ENCODE assay signal across 18 cellular contexts in the genomic region with DNA sequence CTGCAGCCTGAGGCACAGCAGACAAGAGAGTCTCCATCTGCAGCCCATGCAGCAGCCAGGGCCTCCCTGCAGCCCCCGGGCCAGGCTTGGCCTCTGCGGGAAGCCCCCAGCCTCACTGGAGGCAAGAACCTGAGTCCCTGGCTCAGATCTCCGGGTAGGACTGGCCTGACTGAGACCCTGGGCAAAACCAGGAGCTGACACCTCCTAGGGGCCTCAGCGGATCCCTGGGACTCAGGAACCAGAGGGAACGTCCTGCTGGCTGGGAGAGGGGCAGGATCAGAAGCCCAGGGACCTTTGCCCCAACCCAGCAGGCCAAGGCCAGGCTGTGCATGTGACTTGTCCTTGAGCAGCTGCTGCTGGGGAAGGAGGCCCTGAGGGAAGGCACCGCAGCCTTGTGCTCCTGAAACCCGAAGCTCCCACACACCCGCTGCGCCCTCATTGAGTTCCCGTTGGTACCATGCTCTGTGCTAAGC. TPM values are rescaled to one million over a fixed set of nuclear protein-coding genes. Genes with fewer than 3 reads are reported as not detected.
"Had no signal": no experiment of that assay in that cellular context is flagged by ENCODE, and none has a peak within 500 bp of the region (broad histone marks: within the 10 kb centered on the region; RNA-seq: fewer than 3 reads in every experiment).

No MANE protein-coding gene starts in this region.

- DNase-seq: activated CD4-positive, alpha-beta memory T cell treated with anti-CD3 and anti-CD28 coated beads for 36 hours; activated CD4-positive, alpha-beta T cell treated with anti-CD3 and anti-CD28 coated beads for 36 hours; activated CD8-positive, alpha-beta memory T cell treated with anti-CD3 and anti-CD28 coated beads, Interleukin-2, amount 10 ng/mL, durations not matched to agents 7 days and 5 days; activated T-cell treated with anti-CD3 and anti-CD28 coated beads, Interleukin-2, amount 50 U/mL, for 24 hours; brain microvascular endothelial cell; effector memory CD4-positive, alpha-beta T cell; heart left ventricle; naive thymus-derived CD8-positive, alpha-beta T cell; stimulated activated naive CD8-positive, alpha-beta T cell treated with anti-CD3 and anti-CD28 coated beads, Interleukin-15, amount 100 ng/mL, for 72 hours; T-helper 17 cell had no signal

- H3K36me3 ChIP-seq: brain microvascular endothelial cell, heart left ventricle, thoracic aorta had no signal

- ATAC-seq: activated CD4-positive, alpha-beta T cell treated with anti-CD3 and anti-CD28 coated beads for 36 hours; activated CD8-positive, alpha-beta memory T cell treated with anti-CD3 and anti-CD28 coated beads, Interleukin-2, amount 10 ng/mL, durations not matched to agents 7 days and 5 days; heart left ventricle; left lobe of liver; naive thymus-derived CD8-positive, alpha-beta T cell; SK-N-SH treated with all-trans-retinoic acid at 6 μM for 48 hours; stimulated activated naive CD8-positive, alpha-beta T cell treated with anti-CD3 and anti-CD28 coated beads, Interleukin-15, amount 100 ng/mL, for 72 hours; T-helper 17 cell had no signal

- H3K4me3 ChIP-seq: heart left ventricle, mucosa of descending colon, thoracic aorta had no signal

- FAIRE-seq: frontal cortex, islet of Langerhans had no signal

- H3K9me3 ChIP-seq: heart left ventricle, mucosa of descending colon, thoracic aorta had no signal

- H3K27ac ChIP-seq: brain microvascular endothelial cell, epithelial cell of prostate, heart left ventricle, thoracic aorta had no signal

RNA-seq across cellular contexts. Expression of a gene that starts 1.7 kb away (rescaled TPM):
- total RNA-seq: frontal cortex, heart left ventricle, left lobe of liver, urinary bladder had no signal
- polyA plus RNA-seq: heart left ventricle had no signal

RNA-seq across cellular contexts. Expression of a gene that starts 14.8 kb away (rescaled TPM):
- total RNA-seq: frontal cortex; left lobe of liver; naive thymus-derived CD8-positive, alpha-beta T cell; T-helper 17 cell; thoracic aorta had no signal
- polyA plus RNA-seq: heart left ventricle; naive thymus-derived CD8-positive, alpha-beta T cell had no signal

RNA-seq across cellular contexts. Expression of a gene that starts 17.1 kb away (rescaled TPM):
- total RNA-seq: activated CD4-positive, alpha-beta memory T cell treated with anti-CD3 and anti-CD28 coated beads for 36 hours; activated CD4-positive, alpha-beta T cell treated with anti-CD3 and anti-CD28 coated beads for 36 hours; activated CD8-positive, alpha-beta memory T cell treated with anti-CD3 and anti-CD28 coated beads, Interleukin-2, amount 10 ng/mL, durations not matched to agents 7 days and 5 days; frontal cortex; heart left ventricle; left lobe of liver; mucosa of descending colon; naive thymus-derived CD8-positive, alpha-beta T cell; T-helper 17 cell; thoracic aorta; urinary bladder had no signal
- polyA plus RNA-seq: heart left ventricle; naive thymus-derived CD8-positive, alpha-beta T cell; urinary bladder had no signal

RNA-seq across cellular contexts. Expression of a gene that starts 28.0 kb away (rescaled TPM):
- total RNA-seq: activated CD4-positive, alpha-beta memory T cell treated with anti-CD3 and anti-CD28 coated beads for 36 hours; activated CD4-positive, alpha-beta T cell treated with anti-CD3 and anti-CD28 coated beads for 36 hours; activated CD8-positive, alpha-beta memory T cell treated with anti-CD3 and anti-CD28 coated beads, Interleukin-2, amount 10 ng/mL, durations not matched to agents 7 days and 5 days; frontal cortex; heart left ventricle; left lobe of liver; mucosa of descending colon; naive thymus-derived CD8-positive, alpha-beta T cell; T-helper 17 cell; thoracic aorta; urinary bladder had no signal
- polyA plus RNA-seq: heart left ventricle, urinary bladder had no signal
